Comparison of ENCODE assay signal across 13 cellular contexts in genomic region chr17:8628172-8628571, GRCh38. TPM values are rescaled to one million over a fixed set of nuclear protein-coding genes. Genes with fewer than 3 reads are reported as not detected.
DNase-seq lines count a peak whose midpoint lies in the region; ATAC-seq and TF ChIP-seq lines count a peak whose summit lies in the region.
"Had no signal": no experiment of that assay in that cellular context is flagged by ENCODE, and none has a peak within 500 bp of the region (broad histone marks: within the 10 kb centered on the region; RNA-seq: fewer than 3 reads in every experiment).

No MANE protein-coding gene starts in this region.

- CTCF ChIA-PET in naive thymus-derived CD4-positive, alpha-beta T cell (lab: Charles Lee), result no interaction called here

- ATAC-seq in Right ventricle myocardium inferior, result no peak
- no peak for ATAC-seq in HG03175 (IDR thresholded peaks at IDR 0.05; ENCODE audit: unreplicated experiment)
- no peak for ATAC-seq in HG02870 (IDR thresholded peaks at IDR 0.05; ENCODE audit: unreplicated experiment)
- ATAC-seq in naive thymus-derived CD4-positive, alpha-beta T cell, result no peak

- TF ChIP-seq CTCF in left ventricle myocardium inferior (IDR thresholded peaks at IDR 0.05; ENCODE audit: borderline replicate concordance) (no peak), WERI-Rb-1 (IDR thresholded peaks at IDR 0.05; ENCODE audit: low read depth, low read length) (no peak), type B pancreatic cell (conservative IDR thresholded peaks at IDR 0.05) (no peak)

- peaks cover 12% of the 10 kb centered on the region for H3K36me3 Mint-ChIP-seq in type B pancreatic cell
- H3K36me3 Mint-ChIP-seq in naive thymus-derived CD4-positive, alpha-beta T cell, result no peaks in the 10 kb centered on the region

- no peaks in the 10 kb centered on the region for H3K27me3 Mint-ChIP-seq in type B pancreatic cell
- H3K27me3 Mint-ChIP-seq in naive thymus-derived CD4-positive, alpha-beta T cell, result peaks cover 21 to 65% (median 50%) of the 10 kb centered on the region in 5 donors

- H3K27me3 ChIP-seq in left ventricle myocardium inferior (ENCODE audit: low read depth), result no peaks in the 10 kb centered on the region
- H3K27me3 ChIP-seq in WERI-Rb-1 (ENCODE audit: insufficient read depth, low read depth, severe bottlenecking), result no peaks in the 10 kb centered on the region
- H3K27me3 ChIP-seq in iPS-18a (ENCODE audit: control insufficient read depth, insufficient read depth, low read length), result no peaks in the 10 kb centered on the region
- H3K27me3 ChIP-seq in naive thymus-derived CD4-positive, alpha-beta T cell (ENCODE audit: control insufficient read depth in 2 of 2, insufficient read depth in 2 of 2, low read length in 2 of 2), result peaks cover 3 to 4% of the 10 kb centered on the region in 2 donors
- H3K27me3 ChIP-seq: sigmoid colon had no signal

- peak overlapping the region; percentile 33 for H3K27ac Mint-ChIP-seq in type B pancreatic cell
- no peak overlapping the region for H3K27ac Mint-ChIP-seq in naive thymus-derived CD4-positive, alpha-beta T cell
- H3K27ac Mint-ChIP-seq: B cell had no signal

- peak overlapping the region; percentile 93 for H3K9ac ChIP-seq in iPS-18a (ENCODE audit: low read length)

- H3K27ac ChIP-seq in left ventricle myocardium inferior (replicated peaks), result no peak overlapping the region
- no peak overlapping the region for H3K27ac ChIP-seq in WERI-Rb-1
- no peak overlapping the region for H3K27ac ChIP-seq in iPS-18a (ENCODE audit: low read length)
- H3K27ac ChIP-seq in naive thymus-derived CD4-positive, alpha-beta T cell (ENCODE audit: low read depth, low read length), result no peak overlapping the region

- no peaks in the 10 kb centered on the region for H3K9me3 ChIP-seq in left ventricle myocardium inferior (replicated peaks)
- no peaks in the 10 kb centered on the region for H3K9me3 ChIP-seq in WERI-Rb-1 (ENCODE audit: severe bottlenecking)
- H3K9me3 ChIP-seq in iPS-18a (ENCODE audit: control insufficient read depth, low read depth, low read length), result no peaks in the 10 kb centered on the region
- H3K9me3 ChIP-seq in naive thymus-derived CD4-positive, alpha-beta T cell (ENCODE audit: control insufficient read depth in 2 of 3, low read length in 3 of 3), result no peaks in the 10 kb centered on the region
- H3K9me3 ChIP-seq: sigmoid colon had no signal

- H3K4me3 ChIP-seq in left ventricle myocardium inferior (peak overlapping the region; percentile 91), WERI-Rb-1 (ENCODE audit: low read depth, low read length) (peak overlapping the region; percentile 93; the same call in 1 of the 2 replicates), iPS-18a (ENCODE audit: low read length) (peak overlapping the region; percentile 77)
- no peak overlapping the region for H3K4me3 ChIP-seq in naive thymus-derived CD4-positive, alpha-beta T cell (ENCODE audit: low read length)

- DNase-seq in left ventricle myocardium inferior, result no peak
- DNase-seq in Right ventricle myocardium inferior (ENCODE audit: missing footprints), result no peak
- DNase-seq in WERI-Rb-1, result no peak
- DNase-seq in type B pancreatic cell (ENCODE audit: extremely low spot score, unreplicated experiment), result no peak
- no peak for DNase-seq in naive thymus-derived CD4-positive, alpha-beta T cell
- DNase-seq: effector CD8-positive, alpha-beta T cell; hippocampal formation; NCI-H2029 treated with DMSO at 0.1 percent for 48 hours; sigmoid colon had no signal

- peak overlapping the region; percentile 99 for H3K4me3 Mint-ChIP-seq in type B pancreatic cell
- peak overlapping the region in 2 of 10 donors; percentile 23 to 55 for H3K4me3 Mint-ChIP-seq in naive thymus-derived CD4-positive, alpha-beta T cell

- no peaks in the 10 kb centered on the region for H3K9me3 Mint-ChIP-seq in type B pancreatic cell
- peaks cover 0 to 1% (median 0%) of the 10 kb centered on the region in 11 donors for H3K9me3 Mint-ChIP-seq in naive thymus-derived CD4-positive, alpha-beta T cell

- H3K4me1 ChIP-seq in left ventricle myocardium inferior, result peaks cover 46% of the 10 kb centered on the region
- H3K4me1 ChIP-seq in iPS-18a (ENCODE audit: control insufficient read depth, low read depth, low read length), result peaks cover 28% of the 10 kb centered on the region
- H3K4me1 ChIP-seq in naive thymus-derived CD4-positive, alpha-beta T cell (ENCODE audit: control insufficient read depth in 2 of 2, insufficient read depth in 2 of 2, low read length in 2 of 2), result peaks cover 5% of the 10 kb centered on the region in 2 donors

- intact Hi-C loops in left ventricle myocardium inferior (cut with micrococcal nuclease) (no loop called here), Right ventricle myocardium inferior (cut with DNase I) (no loop called here)
- intact Hi-C loops in naive thymus-derived CD4-positive, alpha-beta T cell (cut with micrococcal nuclease), result no loop called here

- H3K4me1 Mint-ChIP-seq in type B pancreatic cell (ENCODE audit: unreplicated experiment), result peaks cover 36% of the 10 kb centered on the region
- H3K4me1 Mint-ChIP-seq in naive thymus-derived CD4-positive, alpha-beta T cell, result peaks cover 0 to 18% (median 13%) of the 10 kb centered on the region in 7 donors

- H3K36me3 ChIP-seq in left ventricle myocardium inferior (no peaks in the 10 kb centered on the region), WERI-Rb-1 (peaks cover 19% of the 10 kb centered on the region), iPS-18a (ENCODE audit: control insufficient read depth, low read depth, low read length) (peaks cover 4% of the 10 kb centered on the region)
- H3K36me3 ChIP-seq in naive thymus-derived CD4-positive, alpha-beta T cell (ENCODE audit: control insufficient read depth in 2 of 3, insufficient read depth in 3 of 3, low read length in 3 of 3), result no peaks in the 10 kb centered on the region
- H3K36me3 ChIP-seq: sigmoid colon had no signal

- POLR2A ChIA-PET in naive thymus-derived CD4-positive, alpha-beta T cell (lab: Charles Lee), result no interaction called here

RNA-seq across cellular contexts. Expression of gene MYH10, which starts 2.4 kb away (rescaled TPM):
- total RNA-seq in left ventricle myocardium inferior (49.7 TPM), Right ventricle myocardium inferior (29.1 TPM), type B pancreatic cell (ENCODE audit: low replicate concordance) (135 and 254 TPM in 2 replicates)
- 1 to 10 TPM in 4 of 5 experiments, under 1 TPM in 1; 0.85 to 10.0 (median 2.0) TPM for total RNA-seq in naive thymus-derived CD4-positive, alpha-beta T cell
- polyA plus RNA-seq in naive thymus-derived CD4-positive, alpha-beta T cell, result 1 to 10 TPM; 1.5 to 2.3 TPM
